In genomic region chr1:228393811-228394570, GRCh38 we compare ENCODE assay signal across 1 cellular context.
TF ChIP-seq lines count a peak whose summit lies in the region.

No MANE protein-coding gene starts in this region.

TF ChIP-seq in GM23338, 12 proteins besides CTCF, POLR2A, EP300 and RAD21 (continued from another document):
- no peak for TF ChIP-seq ZNF462 (CRISPR knock-in tag; IDR thresholded peaks at IDR 0.05)
- TF ChIP-seq POLR2AphosphoS5 (IDR thresholded peaks at IDR 0.05; ENCODE audit: low read depth) = no peak
- no peak for TF ChIP-seq CREB1 (CRISPR knock-in tag; IDR thresholded peaks at IDR 0.05; ENCODE audit: low read depth)
- no peak for TF ChIP-seq STAT1 (IDR thresholded peaks at IDR 0.05; ENCODE audit: unreplicated experiment)
- no peak for TF ChIP-seq ZNF331 (CRISPR knock-in tag; IDR thresholded peaks at IDR 0.05; ENCODE audit: low read depth)
- no peak for TF ChIP-seq REST (IDR thresholded peaks at IDR 0.05; ENCODE audit: unreplicated experiment)
- TF ChIP-seq EZH2 (IDR thresholded peaks at IDR 0.05; ENCODE audit: low read depth, unreplicated experiment) = no peak
